11 cellular contexts compared by ENCODE assay signal in genomic region chr3:23567917-23568316, GRCh38.
DNase-seq lines count a peak whose midpoint lies in the region; ATAC-seq and TF ChIP-seq lines count a peak whose summit lies in the region.
"Had no signal": no experiment of that assay in that cellular context is flagged by ENCODE, and none has a peak within 500 bp of the region (broad histone marks: within the 10 kb centered on the region; RNA-seq: fewer than 3 reads in every experiment).

No MANE protein-coding gene starts in this region.

- no peak for TF ChIP-seq CTCF in astrocyte of the spinal cord (IDR thresholded peaks at IDR 0.05; ENCODE audit: low read depth, low read length)
- TF ChIP-seq CTCF in mucosa of descending colon (IDR thresholded peaks at IDR 0.05): no peak
- no peak for TF ChIP-seq CTCF in Peyer's patch (IDR thresholded peaks at IDR 0.05)

- DNase-seq in ELR (ENCODE audit: low read depth) (peak; percentile 88), HPDE6-E6E7 (ENCODE audit: extremely low spot score) (peak; percentile 9), astrocyte of the spinal cord (ENCODE audit: low read depth, low spot score) (peak; percentile 97), mucosa of descending colon (no peak), Peyer's patch (no peak), DMS53 treated with DMSO at 0.1 percent for 48 hours (lab: John Stamatoyannopoulos, UW; ENCODE audit: unreplicated experiment) (no peak), mucosa of gallbladder (ENCODE audit: low spot score) (no peak)
- no peak for DNase-seq in effector memory CD4-positive, alpha-beta T cell
- DNase-seq: head of caudate nucleus, NCI-H446, retina had no signal

- H3K4me1 ChIP-seq in mucosa of descending colon (ENCODE audit: low read depth) (no peaks in the 10 kb centered on the region), Peyer's patch (no peaks in the 10 kb centered on the region)
- no peaks in the 10 kb centered on the region for H3K4me1 ChIP-seq in effector memory CD4-positive, alpha-beta T cell (ENCODE audit: control insufficient read depth, insufficient read depth, low read length, poor library complexity, severe bottlenecking)

- intact Hi-C loops in mucosa of descending colon (cut with DNase I, micrococcal nuclease): no loop called here

- TF ChIP-seq POLR2A in Peyer's patch (IDR thresholded peaks at IDR 0.05): no peak

- H3K9me3 ChIP-seq in mucosa of descending colon (no peaks in the 10 kb centered on the region), Peyer's patch (no peaks in the 10 kb centered on the region)
- H3K9me3 ChIP-seq in effector memory CD4-positive, alpha-beta T cell (ENCODE audit: control insufficient read depth, low read length): no peaks in the 10 kb centered on the region

- H3K27ac ChIP-seq in effector memory CD4-positive, alpha-beta T cell (ENCODE audit: insufficient read depth, low read length, poor library complexity, severe bottlenecking): no peak overlapping the region
- no peak overlapping the region for H3K27ac ChIP-seq in Peyer's patch

- H3K36me3 ChIP-seq in mucosa of descending colon (ENCODE audit: low read depth): no peaks in the 10 kb centered on the region
- H3K36me3 ChIP-seq in effector memory CD4-positive, alpha-beta T cell (ENCODE audit: control insufficient read depth, insufficient read depth, low read length): no peaks in the 10 kb centered on the region
- H3K36me3 ChIP-seq in Peyer's patch: no peaks in the 10 kb centered on the region

- ATAC-seq in mucosa of descending colon: peak; percentile 12

- H3K4me3 ChIP-seq in astrocyte of the spinal cord (ENCODE audit: low read depth, low read length) (no peak overlapping the region), mucosa of descending colon (no peak overlapping the region), Peyer's patch (no peak overlapping the region)
- H3K4me3 ChIP-seq in effector memory CD4-positive, alpha-beta T cell (ENCODE audit: insufficient read depth, low read depth, low read length, poor library complexity, severe bottlenecking): no peak overlapping the region

- in situ Hi-C loops in astrocyte of the spinal cord (cut with HindIII; ENCODE audit: low sequenced_read_pairs): no loop called here

- no peaks in the 10 kb centered on the region for H3K27me3 ChIP-seq in effector memory CD4-positive, alpha-beta T cell (replicated peaks; ENCODE audit: control insufficient read depth, insufficient read depth, low read length, poor library complexity, severe bottlenecking)
- H3K27me3 ChIP-seq in Peyer's patch: no peaks in the 10 kb centered on the region

Comparison
In these comparisons a context has a peak if more than half of its experiments do, and no peak if none do; other contexts are left out.
1. DNase-seq: peak in ELR (single experiment), HPDE6-E6E7 (single experiment) and astrocyte of the spinal cord (single experiment); none in mucosa of descending colon (0 of 3), effector memory CD4-positive, alpha-beta T cell (0 of 3), Peyer's patch (0 of 3), DMS53 treated with DMSO at 0.1 percent for 48 hours (single experiment) and mucosa of gallbladder (single experiment).